ENCODE assay signal across 8 cellular contexts in the genomic region with DNA sequence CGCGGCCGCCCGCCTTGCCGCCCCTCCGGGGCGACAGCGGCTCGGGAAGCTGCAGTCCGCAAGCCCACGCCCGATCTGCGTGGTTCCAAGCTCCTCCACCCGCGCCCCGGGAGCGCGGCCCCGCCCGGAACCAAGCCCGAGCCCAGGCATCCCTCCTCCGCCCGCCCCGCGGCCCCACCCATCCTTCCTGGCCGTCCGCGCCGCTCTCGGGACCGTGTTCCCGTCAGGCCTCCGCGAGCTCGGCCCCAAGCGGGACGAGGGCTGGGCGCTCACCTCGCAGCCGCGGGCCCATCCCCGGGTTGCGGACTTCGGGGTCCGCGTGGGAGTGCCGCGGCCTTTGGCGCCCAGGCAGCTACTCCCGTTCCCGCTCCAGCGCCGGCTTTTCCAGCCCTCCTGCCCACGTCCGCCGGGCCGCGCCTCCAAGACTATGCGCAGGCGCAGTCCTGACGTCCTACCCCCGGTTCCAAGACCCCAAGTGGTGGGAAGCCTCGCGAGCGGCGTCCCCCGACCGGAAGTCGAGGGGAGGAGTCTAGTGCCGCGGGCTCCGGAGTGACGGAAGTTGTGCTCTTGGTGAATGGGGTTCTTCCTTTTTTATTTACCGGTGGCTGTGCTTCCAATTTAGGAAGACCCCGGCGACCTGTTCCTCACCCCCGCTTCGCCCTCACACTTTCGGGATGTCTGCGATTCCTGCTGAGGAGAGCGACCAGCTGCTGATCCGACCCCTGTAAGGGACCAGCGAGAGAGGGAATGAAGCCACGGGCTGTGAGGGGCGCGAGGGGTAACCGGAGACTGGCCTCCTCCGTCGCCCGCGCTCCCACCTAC. TPM values are rescaled to one million over a fixed set of nuclear protein-coding genes. Genes with fewer than 3 reads are reported as not detected.
A peak's percentile ranks its signal among the peaks of the same experiment; 100 is the strongest.
DNase-seq lines count a peak whose midpoint lies in the region; ATAC-seq, FAIRE-seq and TF ChIP-seq lines count a peak whose summit lies in the region.

Gene CPSF3 (plus strand): TSS at position 555 of the 822 bp plus-strand sequence. CDS start 120 bp downstream, at position 675.
A gene with protein sequence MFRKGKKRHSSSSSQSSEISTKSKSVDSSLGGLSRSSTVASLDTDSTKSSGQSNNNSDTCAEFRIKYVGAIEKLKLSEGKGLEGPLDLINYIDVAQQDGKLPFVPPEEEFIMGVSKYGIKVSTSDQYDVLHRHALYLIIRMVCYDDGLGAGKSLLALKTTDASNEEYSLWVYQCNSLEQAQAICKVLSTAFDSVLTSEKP (minus strand): TSS at position 429 of the 822 bp plus-strand sequence. CDS start 4,831 bp downstream, outside the sequence.

- peak within 1 kb of the TSS; percentile 98 for H3K18ac ChIP-seq in H1 (ENCODE audit: extremely low read depth, low read length)
- H3K18ac ChIP-seq in mesenchymal stem cell (ENCODE audit: low read depth in 1 of 2, low read length in 2 of 2), result peak within 1 kb of the TSS; percentile 95 to 99

- H3K79me2 ChIP-seq in H1 (ENCODE audit: control insufficient read depth in 1 of 2, insufficient read depth in 2 of 2, low read length in 2 of 2), result peaks cover 0 to 43% of the 10 kb centered on the region in 2 experiments; a peak in 3 of 4 replicates

- H3K23ac ChIP-seq in H1 (ENCODE audit: insufficient read length) (no peak within 1 kb of the TSS), mesenchymal stem cell (ENCODE audit: low read length in 2 of 2) (peak within 1 kb of the TSS; percentile 61 to 64)

- H3K14ac ChIP-seq in H1 (ENCODE audit: insufficient read length), result no peak within 1 kb of the TSS
- H3K14ac ChIP-seq in mesenchymal stem cell (ENCODE audit: low read length in 2 of 2), result peak within 1 kb of the TSS in 1 of 2 experiments; percentile 94

- H2AK5ac ChIP-seq in H1 (ENCODE audit: low read depth, low read length), result no peak within 1 kb of the TSS; the same call in 1 of the 2 replicates
- H2AK5ac ChIP-seq in mesenchymal stem cell (ENCODE audit: low read length, severe bottlenecking), result no peak within 1 kb of the TSS

- H3K23me2 ChIP-seq in H1 (ENCODE audit: low read depth, low read length), result peaks cover 12% of the 10 kb centered on the region

- H3K36me3 ChIP-seq in H1 (ENCODE audit: control insufficient read depth in 2 of 4, insufficient read depth in 4 of 4, low read length in 3 of 4), result peaks cover 0 to under 1% (median 0%) of the 10 kb centered on the region in 4 experiments; a peak in 2 of 8 replicates
- peaks cover 0 to 6% of the 10 kb centered on the region in 2 experiments for H3K36me3 ChIP-seq in mesenchymal stem cell (ENCODE audit: control insufficient read depth in 1 of 2, insufficient read depth in 2 of 2, low read depth in 1 of 2, low read length in 2 of 2)

- no peak for TF ChIP-seq CTCF in H1 (IDR thresholded peaks at IDR 0.05; ENCODE audit: control extremely low read depth in 1 of 3, insufficient read depth in 1 of 3, low read depth in 1 of 3, low read length in 3 of 3)

- H3K4me3 ChIP-seq in H1 (ENCODE audit: extremely low read depth in 1 of 4, insufficient read depth in 2 of 4, low read depth in 3 of 4, low read length in 4 of 4) (peak within 1 kb of the TSS; percentile 84 to 98 (median 96)), mesenchymal stem cell (ENCODE audit: insufficient read depth in 1 of 2, low read depth in 1 of 2, low read length in 2 of 2) (peak within 1 kb of the TSS; percentile 91 to 96)

- H3K4me1 ChIP-seq in H1 (replicated peaks in 1 of 4; ENCODE audit: control insufficient read depth in 3 of 4, insufficient read depth in 4 of 4, low read length in 3 of 4) (peaks cover 5 to 14% (median 8%) of the 10 kb centered on the region in 4 experiments; a peak in 6 of 7 replicates), mesenchymal stem cell (ENCODE audit: control insufficient read depth, insufficient read depth, low read depth, low read length) (peaks cover 8% of the 10 kb centered on the region)

- peak within 1 kb of the TSS; percentile 99 to 100 for H3K4me2 ChIP-seq in H1 (ENCODE audit: insufficient read depth in 1 of 2, low read depth in 2 of 2, low read length in 2 of 2)
- peak within 1 kb of the TSS; percentile 85 for H3K4me2 ChIP-seq in mesenchymal stem cell (ENCODE audit: low read length, poor library complexity, severe bottlenecking)

- FAIRE-seq in HTR-8/SVneo (lab: Jason Lieb, UNC), result peak; percentile 86
- no peak for FAIRE-seq in H1 (lab: Jason Lieb, UNC)

- POLR2A ChIA-PET in H1 (lab: Charles Lee; ENCODE audit: partially characterized antibody), result interaction anchor here (0.8 to 3.3 kb wide), 6 partner anchors 10 to 280 kb away, joined by 3 to 12 read pairs (median 4); partner anchors contain the start of gene YWHAQ

- peak within 1 kb of the TSS; percentile 42 for H3K56ac ChIP-seq in H1 (replicated peaks; ENCODE audit: insufficient read length, low read depth, low read length)

- H2BK120ac ChIP-seq in H1 (replicated peaks; ENCODE audit: low read depth, low read length), result no peak within 1 kb of the TSS
- peak within 1 kb of the TSS; percentile 91 for H2BK120ac ChIP-seq in mesenchymal stem cell (ENCODE audit: low read depth, low read length)

- peak within 1 kb of the TSS; percentile 97 for H4K8ac ChIP-seq in H1 (ENCODE audit: extremely low read depth, insufficient read depth, low read length)
- H4K8ac ChIP-seq in mesenchymal stem cell (ENCODE audit: low read length), result peak within 1 kb of the TSS; percentile 98

- no peak for TF ChIP-seq EP300 in H1 (IDR thresholded peaks at IDR 0.05; ENCODE audit: borderline replicate concordance in 1 of 2, low read depth in 2 of 2, low read length in 2 of 2)

- peak within 1 kb of the TSS; percentile 92 for H4K5ac ChIP-seq in H1 (ENCODE audit: insufficient read length, low read depth, low read length)

- CTCF ChIA-PET in H1 (lab: Charles Lee; ENCODE audit: partially characterized antibody), result interaction anchor here (0.9 to 2.2 kb wide), 4 partner anchors 13 to 284 kb away, joined by 3 to 7 read pairs (median 6); no protein-coding TSS in a partner anchor

- DNase-seq in COLO829 (ENCODE audit: low spot score) (peak; percentile 100), HTR-8/SVneo (ENCODE audit: insufficient read length, low spot score) (peak; percentile 100), NOMO-1 treated with dmso at 0.1 percent for 144 hours (lab: John Stamatoyannopoulos, UW; ENCODE audit: unreplicated experiment) (peak; percentile 99), H1 (ENCODE audit: low read depth in 1 of 2, low spot score in 2 of 2) (peak; percentile 92 to 98), mesenchymal stem cell (peak; percentile 98)
- peak; percentile 80 to 95 (median 94) for DNase-seq in activated CD8-positive, alpha-beta memory T cell treated with anti-CD3 and anti-CD28 coated beads for 48 hours (ENCODE audit: low read depth in 2 of 3, low spot score in 2 of 3)
- DNase-seq in stimulated activated CD8-positive, alpha-beta memory T cell treated with anti-CD3 and anti-CD28 coated beads, Interleukin-12 subunit alpha, Interleukin-12 subunit beta, amount 100 ng/mL, for 4 hours (ENCODE audit: low read depth), result peak; percentile 97

- no peaks in the 10 kb centered on the region for H3K9me3 ChIP-seq in H1 (ENCODE audit: insufficient read depth in 2 of 2, low read depth in 1 of 2, low read length in 1 of 2)
- H3K9me3 ChIP-seq in mesenchymal stem cell (ENCODE audit: control insufficient read depth, low read length), result no peaks in the 10 kb centered on the region

- H3K27me3 ChIP-seq in H1 (replicated peaks in 1 of 4; ENCODE audit: control insufficient read depth in 3 of 4, extremely low read depth in 1 of 4, insufficient read depth in 3 of 4, low read length in 3 of 4) (peaks cover 0 to 9% (median 4%) of the 10 kb centered on the region in 4 experiments; a peak in 4 of 7 replicates), mesenchymal stem cell (ENCODE audit: control insufficient read depth in 1 of 2, insufficient read depth in 1 of 2, low read length in 2 of 2) (no peaks in the 10 kb centered on the region)

- H3K79me1 ChIP-seq in H1 (ENCODE audit: low read depth, low read length), result peaks cover 13% of the 10 kb centered on the region
- peaks cover 23% of the 10 kb centered on the region for H3K79me1 ChIP-seq in mesenchymal stem cell (replicated peaks; ENCODE audit: low read length, poor library complexity, severe bottlenecking)

- peak within 1 kb of the TSS; percentile 72; the same call in 1 of the 2 replicates for H3K27ac ChIP-seq in H1 (ENCODE audit: low read depth, low read length)
- peak within 1 kb of the TSS; percentile 59 for H3K27ac ChIP-seq in mesenchymal stem cell (ENCODE audit: low read length, poor library complexity, severe bottlenecking)

- H4K91ac ChIP-seq in H1 (replicated peaks; ENCODE audit: insufficient read length, low read length) (peak within 1 kb of the TSS; percentile 86), mesenchymal stem cell (ENCODE audit: low read length) (peak within 1 kb of the TSS; percentile 98)

- peak in 1 of 2 experiments; percentile 58; a peak in 2 of 3 replicates for TF ChIP-seq POLR2A in H1 (IDR thresholded peaks at IDR 0.05; ENCODE audit: control extremely low read depth in 1 of 2, low read depth in 2 of 2, low read length in 2 of 2)

- H2BK5ac ChIP-seq in H1 (ENCODE audit: low read depth, low read length), result peak within 1 kb of the TSS; percentile 97
- H2BK5ac ChIP-seq in mesenchymal stem cell (ENCODE audit: low read depth, low read length, poor library complexity, severe bottlenecking), result peak within 1 kb of the TSS; percentile 92

- H4K20me1 ChIP-seq in H1 (replicated peaks in 1 of 2; ENCODE audit: control insufficient read depth in 1 of 2, insufficient read depth in 2 of 2, low read length in 2 of 2), result peaks cover 3 to 4% of the 10 kb centered on the region in 2 experiments

- H3K9ac ChIP-seq in H1 (replicated peaks in 1 of 4; ENCODE audit: extremely low read depth in 1 of 4, low read depth in 3 of 4, low read length in 3 of 4) (peak within 1 kb of the TSS; percentile 88 to 98 (median 94)), mesenchymal stem cell (ENCODE audit: low read length) (peak within 1 kb of the TSS; percentile 96)

- TF ChIP-seq RAD21 in H1 (IDR thresholded peaks at IDR 0.05 in 1 of 2, conservative IDR thresholded peaks at IDR 0.05 in 1 of 2; ENCODE audit: low read depth in 2 of 2, low read length in 2 of 2), result no peak

- H3K4ac ChIP-seq in H1 (replicated peaks; ENCODE audit: insufficient read length, low read depth, low read length) (peak within 1 kb of the TSS; percentile 46), mesenchymal stem cell (ENCODE audit: low read depth in 1 of 2, low read length in 2 of 2) (peak within 1 kb of the TSS; percentile 7 to 87)

- H2BK20ac ChIP-seq in H1 (ENCODE audit: low read length), result no peak within 1 kb of the TSS

- H2BK12ac ChIP-seq in H1 (ENCODE audit: low read depth, low read length), result peak within 1 kb of the TSS; percentile 65; the same call in 1 of the 2 replicates
- peak within 1 kb of the TSS in 1 of 2 experiments; percentile 64 for H2BK12ac ChIP-seq in mesenchymal stem cell (ENCODE audit: low read length in 2 of 2)

- WGBS in H1 (ENCODE audit: extremely low coverage in 1 of 2, insufficient coverage in 1 of 2, insufficient read length in 1 of 2, insufficient replicate concordance in 2 of 2, low coverage in 1 of 2, low lambda C conversion rate in 2 of 2, missing lambda C conversion rate in 1 of 2), 2 experiments, result 2% methylated on average over 26 of the region's 91 CpGs; no CpG with 5 or more reads in 1 of the 2 experiments
- WGBS in mesenchymal stem cell, result under 1% methylated on average over 70 of the region's 91 CpGs

- no peak within 1 kb of the TSS for H2BK15ac ChIP-seq in H1 (ENCODE audit: low read length)
- peak within 1 kb of the TSS; percentile 100 for H2BK15ac ChIP-seq in mesenchymal stem cell (ENCODE audit: low read depth, poor library complexity, severe bottlenecking)

- ATAC-seq in GM21367 (IDR thresholded peaks at IDR 0.05; ENCODE audit: unreplicated experiment), result peak; percentile 76

- H2AFZ ChIP-seq in H1 (ENCODE audit: low read length) (peak within 1 kb of the TSS; percentile 98), mesenchymal stem cell (ENCODE audit: low read depth, low read length) (peak within 1 kb of the TSS; percentile 72)

RNA-seq across cellular contexts. Expression of gene CPSF3, which starts in this region (rescaled TPM):
- total RNA-seq in H1 (2021; fragmentation: NEBNext Ultra II Directional; extraction: Animal tissue kit (Norgen Biotek cat#: 25700)), result 90.1 and 93.3 TPM in 2 replicates
- 34.8 and 44.5 TPM in 2 replicates for polyA plus RNA-seq in H1 (2011; rRNA removed)
- 45.5 TPM for polyA plus RNA-seq in H1 (2011; cell fraction: cytosol; rRNA removed)
- polyA plus RNA-seq in H1 (2011; cell fraction: nucleus; rRNA removed), result 19.9 TPM
- 82.3 to 139 TPM (median 89.0 TPM) in 4 replicates for polyA plus RNA-seq in H1 (2012, experiment 1 of 2)
- 7.4 TPM for polyA plus RNA-seq in H1 (2012, experiment 2 of 2)
- polyA plus RNA-seq in H1 (2013, experiment 1 of 2), result 65.7 TPM
- 62.7 TPM for polyA plus RNA-seq in H1 (2013, experiment 2 of 2)
- 47.9 and 55.2 TPM in 2 replicates for polyA minus RNA-seq in H1 (2011; rRNA and poly(A)+ RNA removed)
- 43.7 TPM for polyA minus RNA-seq in H1 (2011; cell fraction: cytosol; rRNA and poly(A)+ RNA removed)
- polyA minus RNA-seq in H1 (2011; cell fraction: nucleus; rRNA and poly(A)+ RNA removed), result 53.2 TPM
- 26.5 TPM for polyA plus RNA-seq in mesenchymal stem cell (2013, experiment 1 of 2)
- polyA plus RNA-seq in mesenchymal stem cell (2013, experiment 2 of 2), result 27.3 TPM

RNA-seq across cellular contexts. Expression of the second gene that starts in this region (rescaled TPM):
- total RNA-seq in H1 (2021; fragmentation: NEBNext Ultra II Directional; extraction: Animal tissue kit (Norgen Biotek cat#: 25700)), result 45.4 and 50.1 TPM in 2 replicates
- polyA plus RNA-seq in H1 (2011; rRNA removed), result 8.9 and 16.1 TPM in 2 replicates
- polyA plus RNA-seq in H1 (2011; cell fraction: cytosol; rRNA removed), result 18.5 TPM
- polyA plus RNA-seq in H1 (2011; cell fraction: nucleus; rRNA removed), result 8.6 TPM
- polyA plus RNA-seq in H1 (2012, experiment 1 of 2), result 30.5 to 43.9 TPM (median 32.6 TPM) in 4 replicates
- 11.6 TPM for polyA plus RNA-seq in H1 (2012, experiment 2 of 2)
- polyA plus RNA-seq in H1 (2013, experiment 1 of 2), result 34.6 TPM
- polyA plus RNA-seq in H1 (2013, experiment 2 of 2), result 34.6 TPM
- 7.3 and 9.3 TPM in 2 replicates for polyA minus RNA-seq in H1 (2011; rRNA and poly(A)+ RNA removed)
- polyA minus RNA-seq in H1 (2011; cell fraction: cytosol; rRNA and poly(A)+ RNA removed), result 8.7 TPM
- 9.3 TPM for polyA minus RNA-seq in H1 (2011; cell fraction: nucleus; rRNA and poly(A)+ RNA removed)
- 138 TPM for polyA plus RNA-seq in mesenchymal stem cell (2013, experiment 1 of 2)
- polyA plus RNA-seq in mesenchymal stem cell (2013, experiment 2 of 2), result 132 TPM

Comparison
In these comparisons a context has a peak if more than half of its experiments do, and no peak if none do; other contexts are left out.
1. Peak in every context shown above with its lines: DNase-seq, ATAC-seq, H3K4me3 ChIP-seq and H3K27ac ChIP-seq.